Comparison of ENCODE assay signal across 23 cellular contexts in genomic region chr12:30870491-30871265, GRCh38. TPM values are rescaled to one million over a fixed set of nuclear protein-coding genes. Genes with fewer than 3 reads are reported as not detected.
A peak's percentile ranks its signal among the peaks of the same experiment; 100 is the strongest.
DNase-seq lines count a peak whose midpoint lies in the region; ATAC-seq, FAIRE-seq and TF ChIP-seq lines count a peak whose summit lies in the region.
"Had no signal": no experiment of that assay in that cellular context is flagged by ENCODE, and none has a peak within 500 bp of the region (broad histone marks: within the 10 kb centered on the region; RNA-seq: fewer than 3 reads in every experiment).

No MANE protein-coding gene starts in this region.

- TF ChIP-seq CTCF in WI38 (IDR thresholded peaks at IDR 0.05; ENCODE audit: low read depth, low read length): no peak
- no peak for TF ChIP-seq CTCF in esophagus muscularis mucosa (IDR thresholded peaks at IDR 0.05)
- TF ChIP-seq CTCF in lower leg skin (IDR thresholded peaks at IDR 0.05): no peak
- no peak for TF ChIP-seq CTCF in pancreas (IDR thresholded peaks at IDR 0.05)

- H3K9me3 ChIP-seq in esophagus muscularis mucosa (peaks cover 0 to 7% (median 0%) of the 10 kb centered on the region in 4 donors), pancreas (no peaks in the 10 kb centered on the region)

- intact Hi-C loops in esophagus muscularis mucosa (cut with DNase I): no loop called here
- intact Hi-C loops in lower leg skin (cut with DNase I; ENCODE audit: low total_unique reads): no loop called here
- intact Hi-C loops in pancreas (cut with DNase I): no loop called here

- H3K27me3 ChIP-seq in esophagus muscularis mucosa (no peaks in the 10 kb centered on the region), pancreas (no peaks in the 10 kb centered on the region)

- no peak for TF ChIP-seq POLR2A in esophagus muscularis mucosa (IDR thresholded peaks at IDR 0.05; ENCODE audit: low read depth)
- no peak for TF ChIP-seq POLR2A in lower leg skin (IDR thresholded peaks at IDR 0.05)

- ATAC-seq in pancreas: no peak
- ATAC-seq: GM12878, GM23338, PC-3 had no signal

- TF ChIP-seq EP300 in esophagus muscularis mucosa (IDR thresholded peaks at IDR 0.05): no peak

- 82% methylated on average over 7 of the region's 7 CpGs for WGBS in esophagus muscularis mucosa
- WGBS in lower leg skin, 2 donors: 74 to 91% methylated on average over 7 of the region's 7 CpGs
- 76 to 89% methylated on average over 7 of the region's 7 CpGs for WGBS in pancreas, 2 donors

- H3K36me3 ChIP-seq in esophagus muscularis mucosa (no peaks in the 10 kb centered on the region), pancreas (no peaks in the 10 kb centered on the region)
- H3K36me3 ChIP-seq: SJCRH30 had no signal

- no peak for FAIRE-seq in pancreas (lab: Jason Lieb, UNC)
- FAIRE-seq: A204.1, GM12878 had no signal

- no peak overlapping the region for H3K27ac ChIP-seq in esophagus muscularis mucosa (replicated peaks in 1 of 4)
- H3K27ac ChIP-seq in pancreas: no peak overlapping the region
- H3K27ac ChIP-seq: C4-2B, KMS-11, SJCRH30 had no signal

- H3K4me1 ChIP-seq in esophagus muscularis mucosa (no peaks in the 10 kb centered on the region), pancreas (no peaks in the 10 kb centered on the region)
- H3K4me1 ChIP-seq: SJCRH30 had no signal

- peak overlapping the region; percentile 22 for H3K4me3 ChIP-seq in WI38 (ENCODE audit: low read depth, low read length)
- no peak overlapping the region for H3K4me3 ChIP-seq in esophagus muscularis mucosa
- H3K4me3 ChIP-seq in lower leg skin (ENCODE audit: low read depth, poor library complexity, severe bottlenecking): no peak overlapping the region
- H3K4me3 ChIP-seq in pancreas: no peak overlapping the region
- H3K4me3 ChIP-seq: GM12878, GM23338, SJCRH30 had no signal

- DNase-seq in ELR (ENCODE audit: low read depth) (peak; percentile 6), OCI-M1 (lab: John Stamatoyannopoulos, UW) (peak; percentile 18), esophagus muscularis mucosa (ENCODE audit: extremely low spot score) (peak; percentile 66), lower leg skin (ENCODE audit: low spot score in 2 of 2) (no peak), NCI-H1092 treated with DMSO at 0.1 percent for 48 hours (lab: John Stamatoyannopoulos, UW) (no peak), CD1c-positive myeloid dendritic cell (ENCODE audit: extremely low spot score) (no peak), pancreas (no peak)
- DNase-seq: HCEC 1CT, MV-4-11, NCI-H1417, NCI-H1694 treated with DMSO at 0.1 percent for 48 hours, NCI-H2081 treated with DMSO at 0.1 percent for 48 hours, NCI-H2171 treated with DMSO at 0.1 percent for 48 hours, NCI-H526, PC-3, SJCRH30 had no signal

RNA-seq across cellular contexts. Expression of gene TSPAN11, which starts 55.9 kb away (rescaled TPM):
- 10 to 100 TPM in 2 of 4 donors, 1 to 10 TPM in 2; 5.8 to 20.9 (median 12.7) TPM for total RNA-seq in esophagus muscularis mucosa
- total RNA-seq in lower leg skin: 1 to 10 TPM; 1.3 to 5.4 (median 2.2) TPM
- total RNA-seq in pancreas: 1 to 10 TPM in 2 of 6 donors, under 1 TPM in 4; 0.13 to 2.2 (median 0.53) TPM
- polyA plus RNA-seq in pancreas: under 1 TPM; 0.23 to 0.61 TPM
- total RNA-seq: HT1080, PC-3 had no signal

Comparison
In these comparisons a context has a peak if more than half of its experiments do, and no peak if none do; other contexts are left out.
1. DNase-seq: peak in ELR (single experiment), OCI-M1 (single experiment) and esophagus muscularis mucosa (single experiment); none in lower leg skin (0 of 2), NCI-H1092 treated with DMSO at 0.1 percent for 48 hours (single experiment), CD1c-positive myeloid dendritic cell (single experiment) and pancreas (0 of 6).